ENCODE assay signal across 1 cellular context in the genomic region with DNA sequence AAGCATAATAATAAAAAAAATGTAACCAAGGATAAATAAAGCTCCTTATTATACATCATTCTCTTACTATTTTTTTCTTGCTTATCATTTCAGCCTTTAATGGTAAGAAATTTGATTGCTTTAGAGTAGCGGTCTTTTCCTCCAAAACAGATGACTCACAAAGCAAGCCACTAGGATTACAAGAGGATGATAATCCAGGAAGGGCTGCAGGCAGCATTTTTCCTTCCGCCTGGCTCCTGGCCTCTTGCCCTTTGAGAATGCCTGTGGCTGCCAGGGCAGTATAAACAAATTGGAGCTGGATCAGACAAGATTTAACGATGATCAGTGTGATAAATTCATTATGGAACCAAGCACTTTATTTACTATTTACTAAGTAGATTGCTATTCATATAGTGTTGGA.
TF ChIP-seq lines count a peak whose summit lies in the region.

No MANE protein-coding gene starts in this region.

TF ChIP-seq in HepG2, 621 proteins besides CTCF, POLR2A, EP300 and RAD21 (continued from another document):
- TF ChIP-seq HDAC2 (CRISPR knock-in tag; IDR thresholded peaks at IDR 0.05): no peak
- no peak for TF ChIP-seq HNRNPL (IDR thresholded peaks at IDR 0.05; ENCODE audit: low read depth, low read length)
- no peak for TF ChIP-seq ZNF124 (CRISPR knock-in tag; IDR thresholded peaks at IDR 0.05)
